8 cellular contexts compared by ENCODE assay signal in the genomic region with DNA sequence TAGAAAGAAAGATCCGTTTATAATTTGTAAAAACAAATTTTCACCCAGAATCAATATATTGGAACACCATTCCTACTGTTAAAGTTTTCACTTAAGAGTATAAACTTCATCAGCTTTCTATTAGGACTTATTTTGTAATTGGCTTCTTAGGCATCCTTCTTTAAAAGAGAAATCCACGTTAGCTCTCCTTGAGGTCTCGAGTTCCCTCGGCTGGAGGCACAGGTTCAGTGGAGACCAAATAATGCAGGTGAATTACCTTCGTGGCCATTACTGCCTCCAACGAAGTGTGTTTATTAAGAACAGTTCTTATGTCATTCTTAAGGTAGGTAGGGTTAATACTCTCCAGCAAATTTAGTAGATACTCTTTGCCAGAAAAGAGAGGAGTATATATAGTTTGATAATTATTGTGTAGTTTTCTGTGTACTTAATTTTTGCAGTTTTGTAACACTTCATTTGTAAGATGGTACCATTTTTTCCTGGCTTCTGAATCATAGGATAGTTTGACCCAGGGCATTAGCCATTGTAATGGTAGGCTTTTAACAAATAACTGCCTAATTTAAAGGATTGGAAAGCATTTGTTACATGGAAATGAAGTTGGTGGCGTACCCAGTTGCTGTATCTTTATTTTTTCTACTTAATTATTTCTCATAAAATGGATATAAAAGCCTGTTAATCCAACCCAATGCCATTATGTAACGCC. TPM values are rescaled to one million over a fixed set of nuclear protein-coding genes. Genes with fewer than 3 reads are reported as not detected.
A peak's percentile ranks its signal among the peaks of the same experiment; 100 is the strongest.
DNase-seq lines count a peak whose midpoint lies in the region; ATAC-seq and TF ChIP-seq lines count a peak whose summit lies in the region.

No MANE protein-coding gene starts in this region.

- peaks cover 40% of the 10 kb centered on the region for H3K36me3 Mint-ChIP-seq in natural killer cell treated with Interleukin-12 subunit alpha and Interleukin-12 subunit beta and Interleukin-15 and Interleukin-18, amount 100 ng/mL, for 72 hours

- H3K27ac ChIP-seq in BLaER1 (peak overlapping the region; percentile 85), colonic mucosa (peak overlapping the region; percentile 95)

- DNase-seq in LNCaP clone FGC (ENCODE audit: low read depth) (no peak), colonic mucosa (no peak), GM20000 (ENCODE audit: low spot score) (no peak), AG20443 (ENCODE audit: low spot score) (no peak), germinal center (ENCODE audit: low spot score) (no peak)
- no peak for DNase-seq in natural killer cell treated with Interleukin-12 subunit alpha and Interleukin-12 subunit beta and Interleukin-15 and Interleukin-18, amount 100 ng/mL, for 72 hours (ENCODE audit: low spot score)

- H3K27me3 ChIP-seq in BLaER1 (no peaks in the 10 kb centered on the region), colonic mucosa (no peaks in the 10 kb centered on the region)

- intact Hi-C loops in colonic mucosa (cut with DNase I): loop anchor here (5.0 kb wide), 1 partner anchor 97 kb away; no protein-coding TSS in a partner anchor

- H3K9ac ChIP-seq in BLaER1 (peak overlapping the region; percentile 94), colonic mucosa (ENCODE audit: low read depth in 2 of 2, low read length in 2 of 2) (peak overlapping the region; percentile 84 to 97)

- peaks cover 62% of the 10 kb centered on the region for H4K20me1 ChIP-seq in BLaER1

- peaks cover 58% of the 10 kb centered on the region for H3K4me1 ChIP-seq in BLaER1
- peaks cover 8% of the 10 kb centered on the region for H3K4me1 ChIP-seq in colonic mucosa

- H3K4me3 Mint-ChIP-seq in natural killer cell treated with Interleukin-12 subunit alpha and Interleukin-12 subunit beta and Interleukin-15 and Interleukin-18, amount 100 ng/mL, for 72 hours: peak overlapping the region; percentile 89

- H3K4me3 ChIP-seq in BLaER1: peak overlapping the region; percentile 85
- peak overlapping the region; percentile 60 for H3K4me3 ChIP-seq in LNCaP clone FGC (ENCODE audit: low read depth, low read length)
- peak overlapping the region; percentile 83 for H3K4me3 ChIP-seq in colonic mucosa

- no peak for ATAC-seq in natural killer cell treated with Interleukin-12 subunit alpha and Interleukin-12 subunit beta and Interleukin-15 and Interleukin-18, amount 100 ng/mL, for 72 hours
- ATAC-seq in HG03442 (IDR thresholded peaks at IDR 0.05; ENCODE audit: unreplicated experiment): no peak

- H3K27me3 Mint-ChIP-seq in natural killer cell treated with Interleukin-12 subunit alpha and Interleukin-12 subunit beta and Interleukin-15 and Interleukin-18, amount 100 ng/mL, for 72 hours: no peaks in the 10 kb centered on the region

- TF ChIP-seq CTCF in LNCaP clone FGC (IDR thresholded peaks at IDR 0.05; ENCODE audit: control insufficient read depth, extremely low read depth, insufficient read depth) (no peak), colonic mucosa (IDR thresholded peaks at IDR 0.05) (no peak), GM20000 (IDR thresholded peaks at IDR 0.05; ENCODE audit: extremely low read depth, missing control alignments) (no peak)

- peaks cover 45 to 53% of the 10 kb centered on the region in 2 donors for H3K4me1 Mint-ChIP-seq in natural killer cell treated with Interleukin-12 subunit alpha and Interleukin-12 subunit beta and Interleukin-15 and Interleukin-18, amount 100 ng/mL, for 72 hours (ENCODE audit: low read depth in 2 of 2)

- H3K9me3 ChIP-seq in BLaER1 (no peaks in the 10 kb centered on the region), colonic mucosa (no peaks in the 10 kb centered on the region)

- H3K4me2 ChIP-seq in BLaER1: peak overlapping the region; percentile 84

- H3K27ac Mint-ChIP-seq in natural killer cell treated with Interleukin-12 subunit alpha and Interleukin-12 subunit beta and Interleukin-15 and Interleukin-18, amount 100 ng/mL, for 72 hours: peak overlapping the region; percentile 88 to 96

- no peaks in the 10 kb centered on the region for H3K9me3 Mint-ChIP-seq in natural killer cell treated with Interleukin-12 subunit alpha and Interleukin-12 subunit beta and Interleukin-15 and Interleukin-18, amount 100 ng/mL, for 72 hours

- peaks cover 38% of the 10 kb centered on the region for H3K36me3 ChIP-seq in BLaER1
- H3K36me3 ChIP-seq in colonic mucosa: peaks cover 16% of the 10 kb centered on the region

RNA-seq across cellular contexts. Expression of a gene that starts 2.2 kb away (rescaled TPM):
- 100 to 1,000 TPM; 676 to 714 TPM for total RNA-seq in colonic mucosa
- 100 to 1,000 TPM; 521 to 669 TPM for total RNA-seq in natural killer cell treated with Interleukin-12 subunit alpha and Interleukin-12 subunit beta and Interleukin-15 and Interleukin-18, amount 100 ng/mL, for 72 hours
